Comparison of ENCODE assay signal across 11 cellular contexts in the genomic region with DNA sequence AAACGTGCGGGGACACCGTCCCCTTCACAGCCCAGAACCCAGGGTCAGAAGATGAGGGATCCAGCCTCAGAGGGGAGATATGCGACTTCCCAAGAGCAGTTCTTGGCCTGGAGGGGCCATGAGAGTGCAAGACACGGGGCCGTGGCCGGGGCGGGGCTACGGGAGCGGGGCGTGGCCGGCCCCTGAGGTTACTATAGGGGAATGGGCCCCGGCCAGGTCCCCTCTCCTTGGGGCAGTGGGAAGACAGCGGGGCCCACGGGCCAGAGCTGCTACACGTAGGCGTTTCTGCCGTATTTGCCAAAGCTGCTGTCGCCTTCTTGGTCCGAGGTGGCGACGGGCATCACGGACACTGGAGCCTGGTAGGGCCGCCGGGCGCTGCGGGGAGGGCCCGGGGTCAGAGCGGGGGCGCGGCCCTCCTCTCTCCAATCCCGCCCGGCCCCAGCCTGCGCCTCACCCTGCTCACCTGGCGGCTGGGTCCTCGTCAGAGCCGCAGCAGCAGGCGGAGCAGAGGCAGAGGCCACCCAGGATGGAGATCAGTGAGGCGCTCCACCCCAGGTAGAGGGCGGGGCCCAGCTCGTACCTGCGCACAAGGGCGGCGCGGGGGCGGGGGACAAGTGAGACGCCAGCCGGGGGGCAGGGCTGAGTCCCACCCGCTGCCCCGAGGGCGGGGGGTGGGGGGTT. TPM values are rescaled to one million over a fixed set of nuclear protein-coding genes. Genes with fewer than 3 reads are reported as not detected.
DNase-seq lines count a peak whose midpoint lies in the region; ATAC-seq and TF ChIP-seq lines count a peak whose summit lies in the region.
"Had no signal": no experiment of that assay in that cellular context is flagged by ENCODE, and none has a peak within 500 bp of the region (broad histone marks: within the 10 kb centered on the region; RNA-seq: fewer than 3 reads in every experiment).

No MANE protein-coding gene starts in this region.

- no peak for TF ChIP-seq CTCF in esophagus muscularis mucosa (IDR thresholded peaks at IDR 0.05)
- no peak for TF ChIP-seq CTCF in parathyroid adenoma (IDR thresholded peaks at IDR 0.05)

- CTCF ChIA-PET in activated naive CD4-positive, alpha-beta T cell treated with anti-CD3 and anti-CD28 coated beads, Interleukin-2, amount 10 ng/mL, durations not matched to agents 7 days and 5 days (lab: Charles Lee), result interaction anchor here (3.1 kb wide), 1 partner anchor 12 kb away, joined by 16 read pairs; a partner anchor contains a TSS

- no peak overlapping the region for H3K4me3 Mint-ChIP-seq in activated naive CD4-positive, alpha-beta T cell treated with anti-CD3 and anti-CD28 coated beads, Interleukin-2, amount 10 ng/mL, durations not matched to agents 7 days and 5 days
- H3K4me3 Mint-ChIP-seq: activated naive CD8-positive, alpha-beta T cell treated with anti-CD3 and anti-CD28 coated beads, Interleukin-2, amount 10 ng/mL, durations not matched to agents 7 days and 5 days had no signal

- H3K4me3 ChIP-seq in esophagus muscularis mucosa (peak overlapping the region; percentile 10 to 48 (median 31)), parathyroid adenoma (ENCODE audit: low read depth, low read length) (peak overlapping the region; percentile 45)

- H3K4me1 ChIP-seq in esophagus muscularis mucosa (peaks cover 17 to 29% (median 23%) of the 10 kb centered on the region in 4 donors), parathyroid adenoma (peaks cover 7% of the 10 kb centered on the region)

- no peaks in the 10 kb centered on the region for H3K27me3 Mint-ChIP-seq in activated naive CD4-positive, alpha-beta T cell treated with anti-CD3 and anti-CD28 coated beads, Interleukin-2, amount 10 ng/mL, durations not matched to agents 7 days and 5 days
- H3K27me3 Mint-ChIP-seq: activated naive CD8-positive, alpha-beta T cell treated with anti-CD3 and anti-CD28 coated beads, Interleukin-2, amount 10 ng/mL, durations not matched to agents 7 days and 5 days had no signal

- no peak for TF ChIP-seq EP300 in esophagus muscularis mucosa (IDR thresholded peaks at IDR 0.05)

- intact Hi-C loops in esophagus muscularis mucosa (cut with DNase I), result no loop called here

- peaks cover 4% of the 10 kb centered on the region for H3K4me1 Mint-ChIP-seq in activated naive CD4-positive, alpha-beta T cell treated with anti-CD3 and anti-CD28 coated beads, Interleukin-2, amount 10 ng/mL, durations not matched to agents 7 days and 5 days
- H3K4me1 Mint-ChIP-seq: activated naive CD8-positive, alpha-beta T cell treated with anti-CD3 and anti-CD28 coated beads, Interleukin-2, amount 10 ng/mL, durations not matched to agents 7 days and 5 days had no signal

- ATAC-seq in HG03342 (IDR thresholded peaks at IDR 0.05; ENCODE audit: unreplicated experiment), result no peak
- no peak for ATAC-seq in HG03039 (IDR thresholded peaks at IDR 0.05; ENCODE audit: unreplicated experiment)

- DNase-seq in EH (ENCODE audit: low read depth), result peak; percentile 21
- peak; percentile 80 for DNase-seq in NCI-H69 (lab: John Stamatoyannopoulos, UW)
- DNase-seq in esophagus muscularis mucosa (ENCODE audit: extremely low spot score), result no peak
- DNase-seq in activated naive CD4-positive, alpha-beta T cell treated with anti-CD3 and anti-CD28 coated beads, Interleukin-2, amount 10 ng/mL, durations not matched to agents 7 days and 5 days, result no peak
- no peak for DNase-seq in KBM-7
- DNase-seq: activated naive CD8-positive, alpha-beta T cell treated with anti-CD3 and anti-CD28 coated beads, Interleukin-2, amount 10 ng/mL, durations not matched to agents 7 days and 5 days; stimulated activated naive CD4-positive, alpha-beta T cell had no signal

- H2AFZ ChIP-seq in parathyroid adenoma, result peak overlapping the region; percentile 93

- in situ Hi-C loops in KBM-7 (cut with MboI; ENCODE audit: low pct_unique_long_range_greater_than_20kb, low sequenced_read_pairs), result no loop called here

- H3K4me2 ChIP-seq in parathyroid adenoma (ENCODE audit: low read length), result peak overlapping the region; percentile 82

- H3K36me3 ChIP-seq in esophagus muscularis mucosa, result peaks cover 3 to 47% (median 33%) of the 10 kb centered on the region in 4 donors
- no peaks in the 10 kb centered on the region for H3K36me3 ChIP-seq in parathyroid adenoma (ENCODE audit: control insufficient read depth, insufficient read depth, low read length)

- no peak overlapping the region for H3K27ac Mint-ChIP-seq in activated naive CD4-positive, alpha-beta T cell treated with anti-CD3 and anti-CD28 coated beads, Interleukin-2, amount 10 ng/mL, durations not matched to agents 7 days and 5 days
- H3K27ac Mint-ChIP-seq: activated naive CD8-positive, alpha-beta T cell treated with anti-CD3 and anti-CD28 coated beads, Interleukin-2, amount 10 ng/mL, durations not matched to agents 7 days and 5 days had no signal

- H3K9me3 ChIP-seq in esophagus muscularis mucosa (no peaks in the 10 kb centered on the region), parathyroid adenoma (ENCODE audit: control insufficient read depth, low read length) (no peaks in the 10 kb centered on the region)

- peak overlapping the region in 1 of 4 donors; percentile 44 for H3K27ac ChIP-seq in esophagus muscularis mucosa (replicated peaks in 1 of 4)
- H3K27ac ChIP-seq in parathyroid adenoma, result peak overlapping the region; percentile 78

- peaks cover 19% of the 10 kb centered on the region for H3K36me3 Mint-ChIP-seq in activated naive CD4-positive, alpha-beta T cell treated with anti-CD3 and anti-CD28 coated beads, Interleukin-2, amount 10 ng/mL, durations not matched to agents 7 days and 5 days

- H3K9ac ChIP-seq in parathyroid adenoma, result no peak overlapping the region

- no peaks in the 10 kb centered on the region for H3K79me2 ChIP-seq in parathyroid adenoma

- no peak for TF ChIP-seq POLR2A in esophagus muscularis mucosa (IDR thresholded peaks at IDR 0.05; ENCODE audit: low read depth)

- WGBS in esophagus muscularis mucosa, result 50% methylated on average over 2 of the region's 51 CpGs

- peaks cover 0 to 7% (median 0%) of the 10 kb centered on the region in 4 donors for H3K27me3 ChIP-seq in esophagus muscularis mucosa
- H3K27me3 ChIP-seq in parathyroid adenoma (ENCODE audit: control insufficient read depth, insufficient read depth, low read length), result no peaks in the 10 kb centered on the region

- no peaks in the 10 kb centered on the region for H3K9me3 Mint-ChIP-seq in activated naive CD4-positive, alpha-beta T cell treated with anti-CD3 and anti-CD28 coated beads, Interleukin-2, amount 10 ng/mL, durations not matched to agents 7 days and 5 days
- H3K9me3 Mint-ChIP-seq: activated naive CD8-positive, alpha-beta T cell treated with anti-CD3 and anti-CD28 coated beads, Interleukin-2, amount 10 ng/mL, durations not matched to agents 7 days and 5 days had no signal

RNA-seq across cellular contexts. Expression of a gene that starts 5.3 kb away (rescaled TPM):
- total RNA-seq in esophagus muscularis mucosa, result 1 to 10 TPM; 5.3 to 9.1 (median 6.4) TPM

RNA-seq across cellular contexts. Expression of a gene that starts 12.6 kb away (rescaled TPM):
- 100 to 1,000 TPM; 216 to 310 (median 295) TPM for total RNA-seq in esophagus muscularis mucosa

RNA-seq across cellular contexts. Expression of a gene that starts 14.3 kb away (rescaled TPM):
- 10 to 100 TPM; 60.6 to 86.7 (median 77.6) TPM for total RNA-seq in esophagus muscularis mucosa

RNA-seq across cellular contexts. Expression of a gene that starts 14.9 kb away (rescaled TPM):
- total RNA-seq in esophagus muscularis mucosa, result 10 to 100 TPM; 30.3 to 60.2 (median 50.1) TPM

RNA-seq across cellular contexts. Expression of a gene that starts 31.4 kb away (rescaled TPM):
- under 1 TPM in 1 of 4 donors, not detected in 3; 0.17 TPM for total RNA-seq in esophagus muscularis mucosa
- total RNA-seq: activated naive CD8-positive, alpha-beta T cell treated with anti-CD3 and anti-CD28 coated beads, Interleukin-2, amount 10 ng/mL, durations not matched to agents 7 days and 5 days; RPMI7951 had no signal

Comparison
In these comparisons a context has a peak if more than half of its experiments do, and no peak if none do; other contexts are left out.
1. DNase-seq: peak in EH (single experiment) and NCI-H69 (single experiment); none in esophagus muscularis mucosa (single experiment), activated naive CD4-positive, alpha-beta T cell treated with anti-CD3 and anti-CD28 coated beads, Interleukin-2, amount 10 ng/mL, durations not matched to agents 7 days and 5 days (single experiment) and KBM-7 (single experiment).